Comparison of ENCODE assay signal across 8 cellular contexts in genomic region chr3:57007513-57008415, GRCh38. TPM values are rescaled to one million over a fixed set of nuclear protein-coding genes. Genes with fewer than 3 reads are reported as not detected.
DNase-seq lines count a peak whose midpoint lies in the region; ATAC-seq and TF ChIP-seq lines count a peak whose summit lies in the region.

No MANE protein-coding gene starts in this region.

- H4K20me1 ChIP-seq in OCI-LY7 (ENCODE audit: insufficient read depth, low read length), result no peaks in the 10 kb centered on the region

- H3K79me2 ChIP-seq in OCI-LY7 (ENCODE audit: insufficient read depth, low read depth, low read length), result no peaks in the 10 kb centered on the region

- H3K4me1 ChIP-seq in OCI-LY7 (ENCODE audit: insufficient read depth, low read length, poor library complexity, severe bottlenecking), result peaks cover 31% of the 10 kb centered on the region
- peaks cover 9 to 26% of the 10 kb centered on the region in 2 donors for H3K4me1 ChIP-seq in muscle layer of duodenum (ENCODE audit: control insufficient read depth in 1 of 2, insufficient read depth in 2 of 2, low read length in 2 of 2)
- peaks cover 0 to 2% of the 10 kb centered on the region in 2 donors for H3K4me1 ChIP-seq in aorta (ENCODE audit: control insufficient read depth in 1 of 2, insufficient read depth in 2 of 2, low read length in 2 of 2)

- H3K27ac ChIP-seq in OCI-LY7 (ENCODE audit: low read depth, low read length, poor library complexity, severe bottlenecking) (no peak overlapping the region), muscle layer of duodenum (ENCODE audit: low read length) (peak overlapping the region; percentile 89), aorta (ENCODE audit: low read depth in 1 of 2, low read length in 2 of 2) (peak overlapping the region; percentile 47 to 85)

- CTCF ChIA-PET in OCI-LY7 (lab: Charles Lee; ENCODE audit: unreplicated experiment), result interaction anchor here (0.6 to 1.4 kb wide), 2 partner anchors 12 to 70 kb away, joined by 3 to 5 read pairs; no protein-coding TSS in a partner anchor

- 6 to 8% methylated on average over 18 of the region's 18 CpGs for WGBS in aorta, 2 donors

- peak overlapping the region; percentile 8; the same call in 1 of the 2 replicates for H3K4me2 ChIP-seq in OCI-LY7 (ENCODE audit: low read length)

- H3K36me3 ChIP-seq in OCI-LY7 (ENCODE audit: insufficient read depth, low read length) (peaks cover 19% of the 10 kb centered on the region), muscle layer of duodenum (ENCODE audit: control insufficient read depth in 1 of 2, insufficient read depth in 2 of 2, low read length in 2 of 2) (no peaks in the 10 kb centered on the region), aorta (ENCODE audit: control insufficient read depth in 1 of 2, insufficient read depth in 2 of 2, low read length in 1 of 2) (no peaks in the 10 kb centered on the region)

- no peaks in the 10 kb centered on the region for H3K27me3 ChIP-seq in muscle layer of duodenum (ENCODE audit: low read depth, low read length)
- no peaks in the 10 kb centered on the region for H3K27me3 ChIP-seq in aorta (ENCODE audit: control insufficient read depth in 1 of 2, insufficient read depth in 2 of 2, low read length in 1 of 2)

- intact Hi-C loops in OCI-LY7 (cut with micrococcal nuclease; ENCODE audit: unreplicated experiment) (loop anchor here (2.0 kb wide), 1 partner anchor 71 kb away; no protein-coding TSS in a partner anchor), aorta (cut with DNase I) (loop anchor here (1.0 to 5.0 kb wide), 2 partner anchors 23 to 70 kb away; no protein-coding TSS in a partner anchor)

- H3K4me3 ChIP-seq in AG10803 (ENCODE audit: low read length) (peak overlapping the region; percentile 36), OCI-LY7 (ENCODE audit: low read depth, low read length, poor library complexity, severe bottlenecking) (no peak overlapping the region), muscle layer of duodenum (ENCODE audit: low read depth in 1 of 2, low read length in 2 of 2) (peak overlapping the region; percentile 4 to 37), aorta (ENCODE audit: low read length in 2 of 2) (no peak overlapping the region)

- POLR2A ChIA-PET in OCI-LY7 (lab: Charles Lee), result interaction anchor here (0.6 to 1.7 kb wide), 6 partner anchors 10 to 321 kb away, joined by 3 to 7 read pairs (median 3); no protein-coding TSS in a partner anchor

- TF ChIP-seq CTCF in AG10803 (conservative IDR thresholded peaks at IDR 0.05; ENCODE audit: low read length) (no peak), OCI-LY7 (conservative IDR thresholded peaks at IDR 0.05; ENCODE audit: low read length) (no peak)

- H3K9me2 ChIP-seq in OCI-LY7 (ENCODE audit: insufficient read depth, low read length), result no peaks in the 10 kb centered on the region

- peak overlapping the region; percentile 0; the same call in 1 of the 2 replicates for H2AFZ ChIP-seq in OCI-LY7 (ENCODE audit: low read length)

- H3K9me3 ChIP-seq in OCI-LY7 (ENCODE audit: low read length), result no peaks in the 10 kb centered on the region
- H3K9me3 ChIP-seq in muscle layer of duodenum (ENCODE audit: control insufficient read depth in 1 of 2, low read length in 2 of 2), result no peaks in the 10 kb centered on the region
- no peaks in the 10 kb centered on the region for H3K9me3 ChIP-seq in aorta (ENCODE audit: control insufficient read depth, low read length)

- no TSS peak for BruUV-seq in OCI-LY7 (replicated peaks; lab: Mats Ljungman, UMichigan)

- ATAC-seq in aorta (ENCODE audit: low FRiP score) (peak; percentile 91), GM18873 (IDR thresholded peaks at IDR 0.05; ENCODE audit: low FRiP score, unreplicated experiment) (no peak), HG02938 (IDR thresholded peaks at IDR 0.05; ENCODE audit: unreplicated experiment) (no peak)

- DNase-seq in AG10803 (ENCODE audit: low read depth) (peak; percentile 90), OCI-LY7 (ENCODE audit: low spot score) (no peak), dermis blood vessel endothelial cell (peak; percentile 76), aorta (peak; percentile 88 to 92)
- no peak for DNase-seq in NK-92 treated with Interleukin-12 subunit alpha and Interleukin-12 subunit beta, amount 100 ng/mL, for 24 hours (lab: John Stamatoyannopoulos, UW)

RNA-seq across cellular contexts. Expression of gene SPATA12, which starts 52.7 kb away (rescaled TPM):
- total RNA-seq in OCI-LY7 (2014; rRNA removed; shearing (Covaris generic)), result not detected in 2 replicates
- total RNA-seq in OCI-LY7 (2022), result 0.13 and 0.20 TPM in 2 replicates
- 0.17 and 0.33 TPM in 2 replicates for total RNA-seq in dermis blood vessel endothelial cell
- not detected for total RNA-seq in aorta
- not detected for polyA plus RNA-seq in aorta

Comparison
In these comparisons a context has a peak if more than half of its experiments do, and no peak if none do; other contexts are left out.
1. DNase-seq: peak in AG10803 (single experiment), dermis blood vessel endothelial cell (single experiment) and aorta (2 of 2); none in OCI-LY7 (single experiment) and NK-92 treated with Interleukin-12 subunit alpha and Interleukin-12 subunit beta, amount 100 ng/mL, for 24 hours (single experiment).
2. H3K4me3 ChIP-seq: peak in AG10803 (single experiment) and muscle layer of duodenum (2 of 2); none in OCI-LY7 (single experiment) and aorta (0 of 2).